21 cellular contexts compared by ENCODE assay signal in the genomic region with DNA sequence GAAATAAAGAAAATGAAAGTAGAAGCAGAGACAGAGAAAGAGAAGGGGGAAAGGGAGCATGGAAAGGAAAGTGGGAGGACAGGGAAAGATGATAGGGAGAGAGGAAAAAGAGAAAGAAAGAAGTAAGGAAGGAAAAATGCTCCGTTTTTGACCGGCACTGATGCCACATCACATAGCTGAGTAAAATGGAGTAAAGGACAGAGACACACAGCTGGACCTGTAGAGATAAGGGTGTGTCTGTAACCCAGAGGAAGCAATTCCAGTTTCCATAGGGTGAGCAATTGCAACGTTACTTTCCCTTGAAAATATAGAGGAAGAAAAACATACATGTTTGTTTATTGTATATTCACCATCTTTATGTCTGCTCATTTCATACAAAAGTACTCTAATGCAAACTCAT.
DNase-seq lines count a peak whose midpoint lies in the region; ATAC-seq and TF ChIP-seq lines count a peak whose summit lies in the region.
"Had no signal": no experiment of that assay in that cellular context is flagged by ENCODE, and none has a peak within 500 bp of the region (broad histone marks: within the 10 kb centered on the region; RNA-seq: fewer than 3 reads in every experiment).

No MANE protein-coding gene starts in this region.

- ATAC-seq in sciatic nerve (peak; percentile 51), HG03520 (IDR thresholded peaks at IDR 0.05; ENCODE audit: unreplicated experiment) (no peak), HG03175 (IDR thresholded peaks at IDR 0.05; ENCODE audit: unreplicated experiment) (no peak)
- ATAC-seq: activated T-cell treated with anti-CD3 and anti-CD28 coated beads, Interleukin-2, amount 50 U/mL, for 4 hours; natural killer cell; pancreas had no signal

- intact Hi-C loops in sciatic nerve (cut with DNase I) (no loop called here), head of caudate nucleus (cut with DNase I) (no loop called here)

- no peak for TF ChIP-seq CTCF in fibroblast of pulmonary artery (IDR thresholded peaks at IDR 0.05; ENCODE audit: low read length, missing control alignments)

- DNase-seq in NCI-H526 treated with DMSO at 0.1 percent for 48 hours (lab: John Stamatoyannopoulos, UW) (peak; percentile 1), NCI-H526 (lab: John Stamatoyannopoulos, UW) (no peak), OCI-M1 (lab: John Stamatoyannopoulos, UW) (peak; percentile 67), fibroblast of pulmonary artery (ENCODE audit: low read depth) (peak; percentile 14), sciatic nerve (ENCODE audit: low spot score) (no peak), head of caudate nucleus (no peak)
- DNase-seq: activated CD4-positive, alpha-beta T cell treated with anti-CD3 and anti-CD28 coated beads, Interleukin-2, amount 10 ng/mL, durations not matched to agents 24 days and 14 days; activated naive CD4-positive, alpha-beta T cell; activated T-cell treated with anti-CD3 and anti-CD28 coated beads, Interleukin-2, amount 50 U/mL, for 4 hours; caudate nucleus; CD8-positive, alpha-beta memory T cell; DMS153; natural killer cell; NCI-H187; NCI-H226; NCI-H774; pancreas; stimulated activated CD4-positive, alpha-beta T cell treated with anti-CD3 and anti-CD28 coated beads, Interleukin-2, amount 100 ng/mL, for 24 hours had no signal

- H3K4me3 ChIP-seq in fibroblast of pulmonary artery (replicated peaks; ENCODE audit: low read depth, low read length), result peak overlapping the region; percentile 49
- H3K4me3 ChIP-seq: pancreas, skin epidermis had no signal

Comparison
In these comparisons a context has a peak if more than half of its experiments do, and no peak if none do; other contexts are left out.
1. DNase-seq: peak in NCI-H526 treated with DMSO at 0.1 percent for 48 hours (single experiment), OCI-M1 (single experiment) and fibroblast of pulmonary artery (single experiment); none in NCI-H526 (0 of 2), sciatic nerve (single experiment) and head of caudate nucleus (0 of 42).